1 cellular context compared by ENCODE assay signal in the genomic region with DNA sequence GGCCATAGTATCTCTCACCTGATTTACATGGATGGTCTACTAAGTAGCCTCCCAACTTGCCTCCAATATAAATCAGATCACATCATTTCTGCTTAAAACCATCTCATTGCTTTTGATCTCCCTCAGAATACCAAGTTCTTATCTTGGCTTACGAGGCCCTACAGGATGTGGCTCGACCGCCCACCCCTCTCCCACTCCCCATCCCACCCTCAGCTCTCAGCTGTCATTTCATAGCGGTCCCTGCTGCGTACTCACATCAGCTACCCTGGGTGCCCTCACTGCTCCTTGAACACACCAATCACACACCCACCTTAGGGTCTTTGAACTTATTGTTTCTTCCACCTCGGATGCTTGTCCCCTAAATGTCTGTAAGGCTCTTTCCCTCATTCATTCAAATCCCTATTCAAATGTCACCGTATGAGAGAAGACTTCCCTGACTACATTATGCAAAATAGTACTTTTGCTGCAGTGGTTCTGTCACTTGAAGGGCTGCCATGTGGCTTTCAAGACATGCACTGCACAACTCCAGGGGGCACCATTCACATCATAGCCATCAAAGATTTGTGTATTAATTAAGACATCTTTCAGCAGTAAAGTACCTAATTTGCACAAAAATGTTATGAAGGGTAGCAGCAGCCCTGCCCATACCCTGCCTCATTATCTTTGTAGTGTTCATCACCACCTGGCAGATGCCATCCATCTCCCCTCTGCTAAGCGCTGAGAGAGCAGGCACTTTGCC.
A peak's percentile ranks its signal among the peaks of the same experiment; 100 is the strongest.
TF ChIP-seq lines count a peak whose summit lies in the region.

No MANE protein-coding gene starts in this region.

TF ChIP-seq in neural cell, 6 proteins besides CTCF, POLR2A, EP300 and RAD21:
- TF ChIP-seq TAF1 (IDR thresholded peaks at IDR 0.05; ENCODE audit: low read depth) (no peak), POLR2AphosphoS5 (IDR thresholded peaks at IDR 0.05) (peak; percentile 48), SMC3 (conservative IDR thresholded peaks at IDR 0.05; ENCODE audit: poor library complexity) (peak; percentile 49), MXI1 (conservative IDR thresholded peaks at IDR 0.05; ENCODE audit: poor library complexity, severe bottlenecking) (peak; percentile 21)
- TF ChIP-seq, protein P1, sequence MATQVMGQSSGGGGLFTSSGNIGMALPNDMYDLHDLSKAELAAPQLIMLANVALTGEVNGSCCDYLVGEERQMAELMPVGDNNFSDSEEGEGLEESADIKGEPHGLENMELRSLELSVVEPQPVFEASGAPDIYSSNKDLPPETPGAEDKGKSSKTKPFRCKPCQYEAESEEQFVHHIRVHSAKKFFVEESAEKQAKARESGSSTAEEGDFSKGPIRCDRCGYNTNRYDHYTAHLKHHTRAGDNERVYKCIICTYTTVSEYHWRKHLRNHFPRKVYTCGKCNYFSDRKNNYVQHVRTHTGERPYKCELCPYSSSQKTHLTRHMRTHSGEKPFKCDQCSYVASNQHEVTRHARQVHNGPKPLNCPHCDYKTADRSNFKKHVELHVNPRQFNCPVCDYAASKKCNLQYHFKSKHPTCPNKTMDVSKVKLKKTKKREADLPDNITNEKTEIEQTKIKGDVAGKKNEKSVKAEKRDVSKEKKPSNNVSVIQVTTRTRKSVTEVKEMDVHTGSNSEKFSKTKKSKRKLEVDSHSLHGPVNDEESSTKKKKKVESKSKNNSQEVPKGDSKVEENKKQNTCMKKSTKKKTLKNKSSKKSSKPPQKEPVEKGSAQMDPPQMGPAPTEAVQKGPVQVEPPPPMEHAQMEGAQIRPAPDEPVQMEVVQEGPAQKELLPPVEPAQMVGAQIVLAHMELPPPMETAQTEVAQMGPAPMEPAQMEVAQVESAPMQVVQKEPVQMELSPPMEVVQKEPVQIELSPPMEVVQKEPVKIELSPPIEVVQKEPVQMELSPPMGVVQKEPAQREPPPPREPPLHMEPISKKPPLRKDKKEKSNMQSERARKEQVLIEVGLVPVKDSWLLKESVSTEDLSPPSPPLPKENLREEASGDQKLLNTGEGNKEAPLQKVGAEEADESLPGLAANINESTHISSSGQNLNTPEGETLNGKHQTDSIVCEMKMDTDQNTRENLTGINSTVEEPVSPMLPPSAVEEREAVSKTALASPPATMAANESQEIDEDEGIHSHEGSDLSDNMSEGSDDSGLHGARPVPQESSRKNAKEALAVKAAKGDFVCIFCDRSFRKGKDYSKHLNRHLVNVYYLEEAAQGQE (IDR thresholded peaks at IDR 0.05; ENCODE audit: borderline replicate concordance), result peak; percentile 41
